In the genomic region with DNA sequence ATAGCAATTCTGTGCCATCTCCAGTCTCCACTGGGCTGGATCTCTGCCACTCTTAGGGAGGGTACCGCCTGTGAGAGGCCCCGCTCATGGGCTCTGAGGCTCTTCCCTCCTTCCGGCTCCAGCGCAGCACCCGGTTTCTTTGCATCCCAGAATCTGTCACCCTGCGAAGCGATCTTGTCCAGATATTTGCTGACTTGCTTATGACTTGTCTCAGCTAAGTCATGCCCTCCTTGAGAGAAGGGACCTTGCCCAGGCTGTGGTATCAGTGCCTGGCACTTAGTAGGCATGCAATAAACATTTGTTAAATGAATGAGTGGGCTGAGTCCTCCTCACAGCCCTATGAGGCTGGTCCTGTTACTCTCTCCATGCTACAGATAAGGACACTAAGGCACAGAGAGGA, we compare ENCODE assay signal across 11 cellular contexts. TPM values are rescaled to one million over a fixed set of nuclear protein-coding genes. Genes with fewer than 3 reads are reported as not detected.
"Had no signal": no experiment of that assay in that cellular context is flagged by ENCODE, and none has a peak within 500 bp of the region (broad histone marks: within the 10 kb centered on the region; RNA-seq: fewer than 3 reads in every experiment).

No MANE protein-coding gene starts in this region.

- H3K4me3 ChIP-seq: dorsolateral prefrontal cortex, lower lobe of right lung, upper lobe of right lung had no signal

- ATAC-seq: left colon; lower lobe of right lung; stimulated activated naive B cell treated with anti-CD40 and anti-IgM and Interleukin-4, amounts not matched to agents 10 μg/mL and 1 μg/mL and 100 μg/mL, for 72 hours; upper lobe of right lung had no signal

- H3K9me3 ChIP-seq: lower lobe of right lung, upper lobe of right lung had no signal

- H3K36me3 ChIP-seq: lower lobe of right lung, upper lobe of right lung had no signal

- H3K27ac ChIP-seq: lower lobe of right lung, upper lobe of right lung had no signal

- H3K27me3 ChIP-seq: dorsolateral prefrontal cortex, upper lobe of right lung had no signal

- DNase-seq: activated naive CD4-positive, alpha-beta T cell treated with Interleukin-2 at 50 U/mL for 16 hours; aorta; dorsolateral prefrontal cortex; left colon; lower lobe of right lung; midbrain; naive B cell; retina; stimulated activated naive B cell treated with anti-CD40 and anti-IgM and Interleukin-4, amounts not matched to agents 10 μg/mL and 1 μg/mL and 100 μg/mL, for 72 hours; upper lobe of right lung had no signal

RNA-seq across cellular contexts. Expression of a gene that starts 13.4 kb away (rescaled TPM):
- total RNA-seq: activated CD8-positive, alpha-beta memory T cell treated with anti-CD3 and anti-CD28 coated beads for 36 hours had no signal
